26 cellular contexts compared by ENCODE assay signal in genomic region chr1:29538586-29538985, GRCh38.
"Had no signal": no experiment of that assay in that cellular context is flagged by ENCODE, and none has a peak within 500 bp of the region (broad histone marks: within the 10 kb centered on the region; RNA-seq: fewer than 3 reads in every experiment).

No MANE protein-coding gene starts in this region.

- ATAC-seq: activated CD4-positive, CD25-positive, alpha-beta regulatory T cell treated with anti-CD3 and anti-CD28 coated beads, Interleukin-2, amount 50 U/mL, for 24 hours; activated CD8-positive, alpha-beta T cell treated with anti-CD3 and anti-CD28 coated beads for 36 hours; activated naive CD4-positive, alpha-beta T cell treated with anti-CD3 and anti-CD28 coated beads, Interleukin-2, amount 50 U/mL, for 72 hours; activated T-cell treated with anti-CD3 and anti-CD28 coated beads, Interleukin-2, amount 50 U/mL, for 4 hours; activated T-helper 17 cell treated with anti-CD3 and anti-CD28 coated beads, Interleukin-2, amount 50 U/mL, for 72 hours; esophagus mucosa; T-helper 17 cell had no signal

- H3K9me3 Mint-ChIP-seq: activated B cell treated with CpG ODN at 0.5 μM for 24 hours; activated naive CD4-positive, alpha-beta T cell treated with anti-CD3 and anti-CD28 coated beads, Interleukin-2, amount 50 U/mL, for 72 hours; activated T-cell treated with anti-CD3 and anti-CD28 coated beads, Interleukin-2, amount 50 U/mL, for 4 hours; activated T-helper 17 cell treated with anti-CD3 and anti-CD28 coated beads, Interleukin-2, amount 50 U/mL, for 72 hours; T-helper 2 cell treated with Interferon-gamma antibody and Interleukin-4, amounts not matched to agents 5 μg/mL and 100 μg/mL, for 36 hours had no signal

- H3K27me3 ChIP-seq: brain microvascular endothelial cell had no signal

- H3K36me3 ChIP-seq: brain microvascular endothelial cell, WERI-Rb-1 had no signal

- H3K27me3 Mint-ChIP-seq: activated CD8-positive, alpha-beta T cell treated with anti-CD3 and anti-CD28 coated beads for 36 hours; activated T-helper 17 cell treated with anti-CD3 and anti-CD28 coated beads, Interleukin-2, amount 50 U/mL, for 72 hours had no signal

- H3K27ac ChIP-seq: brain microvascular endothelial cell, WERI-Rb-1 had no signal

- H3K4me3 Mint-ChIP-seq: activated B cell treated with CpG ODN at 0.5 μM for 24 hours; activated CD8-positive, alpha-beta T cell treated with anti-CD3 and anti-CD28 coated beads for 36 hours; activated naive CD8-positive, alpha-beta T cell treated with anti-CD3 and anti-CD28 coated beads, Interleukin-2, amount 10 ng/mL, durations not matched to agents 7 days and 5 days; activated T-cell treated with anti-CD3 and anti-CD28 coated beads, Interleukin-2, amount 50 U/mL, for 4 hours; activated T-helper 17 cell treated with anti-CD3 and anti-CD28 coated beads, Interleukin-2, amount 50 U/mL, for 72 hours; T-helper 17 cell; T-helper 2 cell treated with Interferon-gamma antibody and Interleukin-4, amounts not matched to agents 5 μg/mL and 100 μg/mL, for 36 hours had no signal

- H3K27ac Mint-ChIP-seq: activated B cell treated with CpG ODN at 0.5 μM for 24 hours; activated CD8-positive, alpha-beta T cell treated with anti-CD3 and anti-CD28 coated beads for 36 hours; activated naive CD4-positive, alpha-beta T cell treated with anti-CD3 and anti-CD28 coated beads, Interleukin-2, amount 50 U/mL, for 72 hours; activated naive CD8-positive, alpha-beta T cell treated with anti-CD3 and anti-CD28 coated beads, Interleukin-2, amount 10 ng/mL, durations not matched to agents 7 days and 5 days; activated T-helper 17 cell treated with anti-CD3 and anti-CD28 coated beads, Interleukin-2, amount 50 U/mL, for 72 hours; T-helper 17 cell; T-helper 2 cell treated with Interferon-gamma antibody and Interleukin-4, amounts not matched to agents 5 μg/mL and 100 μg/mL, for 36 hours had no signal

- H3K36me3 Mint-ChIP-seq: activated naive CD4-positive, alpha-beta T cell treated with anti-CD3 and anti-CD28 coated beads, Interleukin-2, amount 50 U/mL, for 72 hours; activated naive CD8-positive, alpha-beta T cell treated with anti-CD3 and anti-CD28 coated beads, Interleukin-2, amount 10 ng/mL, durations not matched to agents 7 days and 5 days had no signal

- H3K4me1 Mint-ChIP-seq: activated B cell treated with CpG ODN at 0.5 μM for 24 hours; activated naive CD8-positive, alpha-beta T cell treated with anti-CD3 and anti-CD28 coated beads, Interleukin-2, amount 10 ng/mL, durations not matched to agents 7 days and 5 days; activated T-helper 17 cell treated with anti-CD3 and anti-CD28 coated beads, Interleukin-2, amount 50 U/mL, for 72 hours; T-helper 17 cell had no signal

- DNase-seq: activated B cell treated with CpG ODN at 0.5 μM for 24 hours; activated CD4-positive, alpha-beta T cell treated with anti-CD3 and anti-CD28 coated beads for 48 hours; activated CD4-positive, alpha-beta T cell treated with anti-CD3 and anti-CD28 coated beads, Interleukin-2, amount 50 U/mL, for 1 hour; activated CD4-positive, alpha-beta T cell treated with anti-CD3 and anti-CD28 coated beads, Interleukin-2, amount 50 U/mL, for 48 hours; activated CD8-positive, alpha-beta memory T cell treated with anti-CD3 and anti-CD28 coated beads for 24 hours; activated CD8-positive, alpha-beta T cell treated with anti-CD3 and anti-CD28 coated beads for 36 hours; activated effector memory CD4-positive, alpha-beta T cell treated with Interleukin-2 at 50 U/mL for 16 hours; activated gamma-delta T cell treated with Interleukin-2 at 50 U/mL for 16 hours; activated naive CD4-positive, alpha-beta T cell treated with Interleukin-2 at 50 U/mL for 16 hours; activated naive CD8-positive, alpha-beta T cell treated with anti-CD3 and anti-CD28 coated beads, Interleukin-2, amount 10 ng/mL, durations not matched to agents 7 days and 5 days; activated T-cell treated with anti-CD3 and anti-CD28 coated beads, Interleukin-2, amount 50 U/mL, for 4 hours; brain microvascular endothelial cell; caudate nucleus; cortex of kidney; dermis blood vessel endothelial cell; effector CD8-positive, alpha-beta T cell; foreskin fibroblast; T-helper 1 cell; T-helper 17 cell; T1000; WERI-Rb-1 had no signal
